ENCODE assay signal across 10 cellular contexts in genomic region chr5:151238303-151238741, GRCh38. TPM values are rescaled to one million over a fixed set of nuclear protein-coding genes. Genes with fewer than 3 reads are reported as not detected.
DNase-seq lines count a peak whose midpoint lies in the region; ATAC-seq and TF ChIP-seq lines count a peak whose summit lies in the region.
"Had no signal": no experiment of that assay in that cellular context is flagged by ENCODE, and none has a peak within 500 bp of the region (broad histone marks: within the 10 kb centered on the region; RNA-seq: fewer than 3 reads in every experiment).

No MANE protein-coding gene starts in this region.

- POLR2A ChIA-PET in activated CD8-positive, alpha-beta T cell treated with anti-CD3 and anti-CD28 coated beads for 36 hours (lab: Charles Lee): interaction anchor here (0.9 to 2.2 kb wide), 3 partner anchors 13 to 113 kb away, joined by 3 to 11 read pairs (median 4); partner anchors contain the start of gene CCDC69

- H3K4me3 ChIP-seq in H7 (ENCODE audit: insufficient read depth, low read depth, low read length) (no peak overlapping the region), neural progenitor cell (no peak overlapping the region)
- H3K4me3 ChIP-seq: lung had no signal

- intact Hi-C loops in activated CD8-positive, alpha-beta T cell treated with anti-CD3 and anti-CD28 coated beads for 36 hours (cut with micrococcal nuclease): no loop called here

- H3K4me1 Mint-ChIP-seq in activated CD8-positive, alpha-beta T cell treated with anti-CD3 and anti-CD28 coated beads for 36 hours (ENCODE audit: low read depth): peaks cover 33% of the 10 kb centered on the region
- H3K4me1 Mint-ChIP-seq in neural progenitor cell (peaks cover 2% of the 10 kb centered on the region), type B pancreatic cell (ENCODE audit: unreplicated experiment) (peaks cover 14% of the 10 kb centered on the region)

- H4K20me1 ChIP-seq in neural progenitor cell (ENCODE audit: low read depth): no peaks in the 10 kb centered on the region

- H3K9me3 ChIP-seq in neural progenitor cell (ENCODE audit: low read depth): no peaks in the 10 kb centered on the region

- no peaks in the 10 kb centered on the region for H3K27me3 Mint-ChIP-seq in activated CD8-positive, alpha-beta T cell treated with anti-CD3 and anti-CD28 coated beads for 36 hours
- H3K27me3 Mint-ChIP-seq in neural progenitor cell (ENCODE audit: insufficient read depth, low read depth) (peaks cover 6% of the 10 kb centered on the region), type B pancreatic cell (no peaks in the 10 kb centered on the region)

- H3K4me2 ChIP-seq in neural progenitor cell: no peak overlapping the region

- TF ChIP-seq CTCF in GM13976 (IDR thresholded peaks at IDR 0.05; ENCODE audit: borderline replicate concordance, control extremely low read depth, extremely low read depth, insufficient read depth, missing control alignments) (peak; percentile 22), neural progenitor cell (IDR thresholded peaks at IDR 0.05) (no peak), foreskin keratinocyte (conservative IDR thresholded peaks at IDR 0.05) (no peak), type B pancreatic cell (conservative IDR thresholded peaks at IDR 0.05) (no peak)
- no peak for TF ChIP-seq CTCF in activated CD8-positive, alpha-beta T cell treated with anti-CD3 and anti-CD28 coated beads for 36 hours (IDR thresholded peaks at IDR 0.05)

- H3K27ac ChIP-seq in neural progenitor cell (no peak overlapping the region), foreskin keratinocyte (no peak overlapping the region)

- H3K4me3 Mint-ChIP-seq in activated CD8-positive, alpha-beta T cell treated with anti-CD3 and anti-CD28 coated beads for 36 hours: peak overlapping the region; percentile 37
- H3K4me3 Mint-ChIP-seq in neural progenitor cell (no peak overlapping the region), type B pancreatic cell (no peak overlapping the region)

- CTCF ChIA-PET in activated CD8-positive, alpha-beta T cell treated with anti-CD3 and anti-CD28 coated beads for 36 hours (lab: Charles Lee): interaction anchor here (0.8 to 6.6 kb wide), 32 partner anchors 10 to 178 kb away, joined by 3 to 83 read pairs (median 6); partner anchors contain the start of genes CCDC69 and GM2A

- peak overlapping the region; percentile 62 for H3K27ac Mint-ChIP-seq in activated CD8-positive, alpha-beta T cell treated with anti-CD3 and anti-CD28 coated beads for 36 hours
- peak overlapping the region; percentile 29 for H3K27ac Mint-ChIP-seq in neural progenitor cell
- H3K27ac Mint-ChIP-seq in type B pancreatic cell: no peak overlapping the region

- DNase-seq in GM13976 (ENCODE audit: low spot score) (peak; percentile 72), H7 (peak; percentile 69), neural progenitor cell (ENCODE audit: low spot score) (no peak), foreskin keratinocyte (no peak), ureter (ENCODE audit: low spot score) (no peak), type B pancreatic cell (ENCODE audit: extremely low spot score, unreplicated experiment) (no peak), midbrain (lab: John Stamatoyannopoulos, UW) (no peak)
- DNase-seq in activated CD8-positive, alpha-beta T cell treated with anti-CD3 and anti-CD28 coated beads for 36 hours: peak; percentile 47
- DNase-seq: PC-3 had no signal

- H3K79me2 ChIP-seq in neural progenitor cell (ENCODE audit: low read depth): no peaks in the 10 kb centered on the region

- H3F3A ChIP-seq in neural progenitor cell (ENCODE audit: low read depth): no peaks in the 10 kb centered on the region

- no peaks in the 10 kb centered on the region for H3K4me1 ChIP-seq in neural progenitor cell
- H3K4me1 ChIP-seq in foreskin keratinocyte: no peaks in the 10 kb centered on the region

- no peaks in the 10 kb centered on the region for H3K36me3 ChIP-seq in H7 (replicated peaks; ENCODE audit: control insufficient read depth, insufficient read depth, low read length)
- H3K36me3 ChIP-seq in neural progenitor cell: no peaks in the 10 kb centered on the region

- peak overlapping the region; percentile 42 for H2AFZ ChIP-seq in neural progenitor cell (replicated peaks)

- H3K9me3 Mint-ChIP-seq in activated CD8-positive, alpha-beta T cell treated with anti-CD3 and anti-CD28 coated beads for 36 hours: no peaks in the 10 kb centered on the region
- H3K9me3 Mint-ChIP-seq in neural progenitor cell (peaks cover 6% of the 10 kb centered on the region), type B pancreatic cell (no peaks in the 10 kb centered on the region)

- ATAC-seq in activated CD8-positive, alpha-beta T cell treated with anti-CD3 and anti-CD28 coated beads for 36 hours: peak; percentile 57
- no peak for ATAC-seq in foreskin keratinocyte

- in situ Hi-C loops in GM13976 (cut with MboI; ENCODE audit: low sequenced_read_pairs, unreplicated experiment): no loop called here

- H3K27me3 ChIP-seq in H7 (ENCODE audit: control insufficient read depth, insufficient read depth, low read length) (no peaks in the 10 kb centered on the region), neural progenitor cell (no peaks in the 10 kb centered on the region), foreskin keratinocyte (peaks cover 8% of the 10 kb centered on the region)

- no peak overlapping the region for H3K9ac ChIP-seq in neural progenitor cell

- H3K36me3 Mint-ChIP-seq in activated CD8-positive, alpha-beta T cell treated with anti-CD3 and anti-CD28 coated beads for 36 hours (ENCODE audit: low read depth): no peaks in the 10 kb centered on the region
- no peaks in the 10 kb centered on the region for H3K36me3 Mint-ChIP-seq in neural progenitor cell
- H3K36me3 Mint-ChIP-seq in type B pancreatic cell: no peaks in the 10 kb centered on the region

RNA-seq across cellular contexts. Expression of gene CCDC69, which starts 14.4 kb away (rescaled TPM):
- total RNA-seq in H7 (2014; rRNA removed; shearing (Covaris generic)): 5.6 and 8.7 TPM in 2 replicates
- total RNA-seq in activated CD8-positive, alpha-beta T cell treated with anti-CD3 and anti-CD28 coated beads for 36 hours: 10 to 100 TPM; 33.0 to 34.5 TPM
- total RNA-seq in neural progenitor cell (ENCODE audit: low replicate concordance) (0.03 and 0.07 TPM in 2 replicates), foreskin keratinocyte (4.3 and 6.1 TPM in 2 replicates), ureter (53.4 TPM), type B pancreatic cell (ENCODE audit: low replicate concordance) (11.2 and 24.3 TPM in 2 replicates)
- polyA plus RNA-seq in foreskin keratinocyte: 3.5 and 4.2 TPM in 2 replicates

RNA-seq across cellular contexts. Expression of gene GM2A, which starts 14.7 kb away (rescaled TPM):
- 29.4 and 30.7 TPM in 2 replicates for total RNA-seq in H7 (2014; rRNA removed; shearing (Covaris generic))
- total RNA-seq in activated CD8-positive, alpha-beta T cell treated with anti-CD3 and anti-CD28 coated beads for 36 hours: 10 to 100 TPM; 13.3 to 13.7 TPM
- total RNA-seq in neural progenitor cell (ENCODE audit: low replicate concordance): 19.4 TPM in 2 replicates
- total RNA-seq in foreskin keratinocyte: 71.5 and 97.6 TPM in 2 replicates
- polyA plus RNA-seq in foreskin keratinocyte: 42.1 and 69.5 TPM in 2 replicates
- total RNA-seq in ureter: 60.7 TPM
- 38.1 and 51.3 TPM in 2 replicates for total RNA-seq in type B pancreatic cell (ENCODE audit: low replicate concordance)

Comparison
In these comparisons a context has a peak if more than half of its experiments do, and no peak if none do; other contexts are left out.
1. DNase-seq: peak in GM13976 (single experiment), H7 (single experiment) and activated CD8-positive, alpha-beta T cell treated with anti-CD3 and anti-CD28 coated beads for 36 hours (single experiment); none in neural progenitor cell (single experiment), foreskin keratinocyte (0 of 2), ureter (single experiment), type B pancreatic cell (single experiment) and midbrain (single experiment).